15 cellular contexts compared by ENCODE assay signal in the genomic region with DNA sequence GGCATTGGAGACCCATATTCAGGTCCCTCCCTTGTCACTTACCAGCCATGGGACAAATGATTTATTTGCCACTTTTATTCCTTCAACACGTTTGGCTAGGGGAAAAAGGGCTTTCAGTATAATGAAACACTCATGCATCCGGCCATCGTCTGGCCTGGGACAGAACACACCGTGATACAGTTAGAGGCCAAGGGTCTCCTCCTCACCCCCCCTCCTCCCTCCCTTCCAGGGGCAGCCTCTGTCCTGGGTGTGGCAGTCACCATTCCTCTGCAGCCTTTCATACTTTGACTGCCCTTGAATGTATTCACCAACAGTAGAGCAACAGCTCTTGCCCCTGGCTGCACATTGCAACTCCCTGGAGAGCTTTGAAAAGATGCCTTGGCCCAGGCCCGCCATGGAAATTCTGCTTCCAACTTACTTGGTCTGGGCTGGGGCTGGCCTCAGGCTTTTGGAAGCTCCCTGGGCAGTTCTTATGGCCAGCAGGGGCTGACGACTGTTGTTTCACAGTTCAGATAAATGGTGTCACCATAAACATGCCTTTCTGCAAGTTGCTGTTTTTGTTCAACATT. TPM values are rescaled to one million over a fixed set of nuclear protein-coding genes. Genes with fewer than 3 reads are reported as not detected.
DNase-seq lines count a peak whose midpoint lies in the region; ATAC-seq and TF ChIP-seq lines count a peak whose summit lies in the region.
"Had no signal": no experiment of that assay in that cellular context is flagged by ENCODE, and none has a peak within 500 bp of the region (broad histone marks: within the 10 kb centered on the region; RNA-seq: fewer than 3 reads in every experiment).

No MANE protein-coding gene starts in this region.

- no peaks in the 10 kb centered on the region for H3K9me3 Mint-ChIP-seq in dendritic cell treated with granulocyte-macrophage colony-stimulating factor and Interleukin-4, amounts not matched to agents 40 ng/mL and 50 ng/mL, for 4 days
- H3K9me3 Mint-ChIP-seq in neural progenitor cell = no peaks in the 10 kb centered on the region
- H3K9me3 Mint-ChIP-seq: activated B cell treated with CpG ODN at 0.5 μM for 24 hours had no signal

- no peak overlapping the region for H3K4me3 Mint-ChIP-seq in dendritic cell treated with granulocyte-macrophage colony-stimulating factor and Interleukin-4, amounts not matched to agents 40 ng/mL and 50 ng/mL, for 4 days
- H3K4me3 Mint-ChIP-seq in neural progenitor cell = peak overlapping the region; percentile 10

- peaks cover 77% of the 10 kb centered on the region for H4K20me1 ChIP-seq in neural progenitor cell (ENCODE audit: low read depth)

- no peak overlapping the region for H3K4me2 ChIP-seq in neural progenitor cell

- peaks cover 23% of the 10 kb centered on the region for H3F3A ChIP-seq in neural progenitor cell (ENCODE audit: low read depth)

- intact Hi-C loops in dendritic cell treated with granulocyte-macrophage colony-stimulating factor and Interleukin-4, amounts not matched to agents 40 ng/mL and 50 ng/mL, for 4 days (cut with micrococcal nuclease) = loop anchor here (5.0 kb wide), 1 partner anchor 214 kb away; a partner anchor contains a TSS

- H3K27me3 Mint-ChIP-seq in dendritic cell treated with granulocyte-macrophage colony-stimulating factor and Interleukin-4, amounts not matched to agents 40 ng/mL and 50 ng/mL, for 4 days = no peaks in the 10 kb centered on the region
- no peaks in the 10 kb centered on the region for H3K27me3 Mint-ChIP-seq in neural progenitor cell (ENCODE audit: insufficient read depth, low read depth)
- H3K27me3 Mint-ChIP-seq: activated B cell treated with CpG ODN at 0.5 μM for 24 hours had no signal

- DNase-seq in H7 = peak; percentile 40
- no peak for DNase-seq in neural progenitor cell (ENCODE audit: low spot score)
- DNase-seq in germinal center (ENCODE audit: low spot score) = no peak
- DNase-seq in foreskin keratinocyte = no peak
- DNase-seq in omental fat pad (ENCODE audit: low spot score) = no peak
- DNase-seq: activated B cell treated with CpG ODN at 0.5 μM for 24 hours, GF-D8, tibial artery had no signal

- H3K4me3 ChIP-seq in H7 (ENCODE audit: insufficient read depth, low read depth, low read length) (no peak overlapping the region), neural progenitor cell (no peak overlapping the region)
- H3K4me3 ChIP-seq: tibial artery had no signal

- ATAC-seq in GM18870 (IDR thresholded peaks at IDR 0.05; ENCODE audit: unreplicated experiment) (no peak), foreskin keratinocyte (no peak), omental fat pad (ENCODE audit: low FRiP score) (no peak)
- ATAC-seq: SK-N-SH treated with all-trans-retinoic acid at 6 μM for 48 hours had no signal

- H3K27ac ChIP-seq in 22Rv1 (peak overlapping the region; percentile 97), neural progenitor cell (no peak overlapping the region), foreskin keratinocyte (no peak overlapping the region)
- H3K27ac ChIP-seq: epithelial cell of prostate had no signal

- peaks cover 78% of the 10 kb centered on the region for H3K79me2 ChIP-seq in neural progenitor cell (ENCODE audit: low read depth)

- no peaks in the 10 kb centered on the region for H3K9me3 ChIP-seq in neural progenitor cell (ENCODE audit: low read depth)
- H3K9me3 ChIP-seq: tibial artery had no signal

- H3K36me3 Mint-ChIP-seq in dendritic cell treated with granulocyte-macrophage colony-stimulating factor and Interleukin-4, amounts not matched to agents 40 ng/mL and 50 ng/mL, for 4 days (ENCODE audit: low read depth) = peaks cover 13% of the 10 kb centered on the region
- H3K36me3 Mint-ChIP-seq in neural progenitor cell = no peaks in the 10 kb centered on the region

- H3K36me3 ChIP-seq in H7 (replicated peaks; ENCODE audit: control insufficient read depth, insufficient read depth, low read length) (no peaks in the 10 kb centered on the region), neural progenitor cell (no peaks in the 10 kb centered on the region)
- H3K36me3 ChIP-seq: tibial artery had no signal

- H3K27me3 ChIP-seq in H7 (ENCODE audit: control insufficient read depth, insufficient read depth, low read length) = no peaks in the 10 kb centered on the region
- no peaks in the 10 kb centered on the region for H3K27me3 ChIP-seq in neural progenitor cell
- no peaks in the 10 kb centered on the region for H3K27me3 ChIP-seq in foreskin keratinocyte
- H3K27me3 ChIP-seq: tibial artery had no signal

- no peak overlapping the region for H2AFZ ChIP-seq in neural progenitor cell (replicated peaks)

- H3K4me1 ChIP-seq in neural progenitor cell (peaks cover 36% of the 10 kb centered on the region), foreskin keratinocyte (no peaks in the 10 kb centered on the region)

- H3K4me1 Mint-ChIP-seq in dendritic cell treated with granulocyte-macrophage colony-stimulating factor and Interleukin-4, amounts not matched to agents 40 ng/mL and 50 ng/mL, for 4 days (ENCODE audit: low read depth) = peaks cover 71% of the 10 kb centered on the region
- peaks cover 58% of the 10 kb centered on the region for H3K4me1 Mint-ChIP-seq in neural progenitor cell

- peak overlapping the region; percentile 93 for H3K27ac Mint-ChIP-seq in dendritic cell treated with granulocyte-macrophage colony-stimulating factor and Interleukin-4, amounts not matched to agents 40 ng/mL and 50 ng/mL, for 4 days
- H3K27ac Mint-ChIP-seq in neural progenitor cell = no peak overlapping the region

- TF ChIP-seq CTCF in 22Rv1 (IDR thresholded peaks at IDR 0.05) = no peak
- TF ChIP-seq CTCF in neural progenitor cell (IDR thresholded peaks at IDR 0.05) = no peak
- no peak for TF ChIP-seq CTCF in foreskin keratinocyte (conservative IDR thresholded peaks at IDR 0.05)
- no peak for TF ChIP-seq CTCF in omental fat pad (IDR thresholded peaks at IDR 0.05)

- H3K9ac ChIP-seq in neural progenitor cell = no peak overlapping the region

RNA-seq across cellular contexts. Expression of a gene that starts 3.0 kb away (rescaled TPM):
- 14.0 and 15.6 TPM in 2 replicates for total RNA-seq in H7 (2014; rRNA removed; shearing (Covaris generic))
- 9.7 and 34.3 TPM in 2 replicates for total RNA-seq in neural progenitor cell (ENCODE audit: low replicate concordance)
- 28.6 TPM in 2 replicates for total RNA-seq in foreskin keratinocyte
- polyA plus RNA-seq in foreskin keratinocyte = 33.2 and 35.5 TPM in 2 replicates
- total RNA-seq in omental fat pad = 1 to 10 TPM; 4.6 to 9.8 (median 6.3) TPM

RNA-seq across cellular contexts. Expression of a gene that starts 44.4 kb away (rescaled TPM):
- total RNA-seq in H7 (2014; rRNA removed; shearing (Covaris generic)) = 0.14 TPM in 1 of 2 replicates, not detected in the other
- 0.22 TPM in 1 of 2 replicates, not detected in the other for total RNA-seq in neural progenitor cell (ENCODE audit: low replicate concordance)
- 0.92 and 1.5 TPM in 2 replicates for total RNA-seq in foreskin keratinocyte
- polyA plus RNA-seq in foreskin keratinocyte = 0.81 and 0.97 TPM in 2 replicates
- not detected for total RNA-seq in omental fat pad
- total RNA-seq: activated B cell treated with CpG ODN at 0.5 μM for 24 hours, myocyte, skeletal muscle tissue had no signal
